Comparison of ENCODE assay signal across 15 cellular contexts in the genomic region with DNA sequence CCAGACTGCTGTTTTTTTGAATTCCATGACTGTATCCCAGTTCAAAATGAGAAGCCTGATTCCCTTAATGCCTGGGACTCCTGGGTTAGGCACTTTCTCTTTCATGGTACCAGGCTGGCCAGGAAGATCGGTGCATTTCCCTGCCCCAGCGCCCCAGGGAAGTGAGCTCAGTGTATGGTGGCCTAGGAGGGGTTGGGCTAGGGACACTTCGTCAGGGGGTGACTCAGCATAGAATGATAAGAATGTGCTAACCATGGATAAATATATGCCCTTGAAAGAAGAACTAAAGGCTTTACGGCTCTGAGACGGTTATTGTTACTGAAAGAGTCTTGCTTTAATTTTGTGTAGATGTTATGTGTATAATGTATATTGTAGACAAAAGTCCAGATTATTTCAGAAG. TPM values are rescaled to one million over a fixed set of nuclear protein-coding genes. Genes with fewer than 3 reads are reported as not detected.
DNase-seq lines count a peak whose midpoint lies in the region; ATAC-seq and TF ChIP-seq lines count a peak whose summit lies in the region.
"Had no signal": no experiment of that assay in that cellular context is flagged by ENCODE, and none has a peak within 500 bp of the region (broad histone marks: within the 10 kb centered on the region; RNA-seq: fewer than 3 reads in every experiment).

No MANE protein-coding gene starts in this region.

- CTCF ChIA-PET in activated CD8-positive, alpha-beta memory T cell treated with anti-CD3 and anti-CD28 coated beads, Interleukin-2, amount 10 ng/mL, durations not matched to agents 7 days and 5 days (lab: Charles Lee): no interaction called here

- no peaks in the 10 kb centered on the region for H3K27me3 ChIP-seq in adrenal gland
- H3K27me3 ChIP-seq: stomach had no signal

- intact Hi-C loops in adrenal gland (cut with DNase I): no loop called here
- intact Hi-C loops in mucosa of descending colon (cut with DNase I, micrococcal nuclease): no loop called here

- H3K4me3 Mint-ChIP-seq in stimulated activated naive CD8-positive, alpha-beta T cell treated with anti-CD3 and anti-CD28 coated beads, Interleukin-15, amount 100 ng/mL, for 72 hours: no peak overlapping the region
- H3K4me3 Mint-ChIP-seq in activated CD8-positive, alpha-beta memory T cell treated with anti-CD3 and anti-CD28 coated beads, Interleukin-2, amount 10 ng/mL, durations not matched to agents 7 days and 5 days: no peak overlapping the region
- H3K4me3 Mint-ChIP-seq: activated naive CD8-positive, alpha-beta T cell treated with anti-CD3 and anti-CD28 coated beads for 36 hours; CD8-positive, alpha-beta memory T cell; T-helper 2 cell treated with Interferon-gamma antibody and Interleukin-4, amounts not matched to agents 5 μg/mL and 100 μg/mL, for 36 hours had no signal

- no peak overlapping the region for H3K27ac ChIP-seq in adrenal gland
- H3K27ac ChIP-seq: stomach had no signal

- H3K4me1 ChIP-seq in adrenal gland (replicated peaks in 1 of 2): peaks cover 0 to 3% of the 10 kb centered on the region in 2 donors
- H3K4me1 ChIP-seq in mucosa of descending colon (ENCODE audit: low read depth): no peaks in the 10 kb centered on the region
- H3K4me1 ChIP-seq: stomach had no signal

- no peak for ATAC-seq in mucosa of descending colon
- no peak for ATAC-seq in stimulated activated naive CD8-positive, alpha-beta T cell treated with anti-CD3 and anti-CD28 coated beads, Interleukin-15, amount 100 ng/mL, for 72 hours
- no peak for ATAC-seq in activated CD8-positive, alpha-beta memory T cell treated with anti-CD3 and anti-CD28 coated beads, Interleukin-2, amount 10 ng/mL, durations not matched to agents 7 days and 5 days

- H3K9me3 ChIP-seq in adrenal gland (replicated peaks in 1 of 3) (no peaks in the 10 kb centered on the region), mucosa of descending colon (no peaks in the 10 kb centered on the region)
- H3K9me3 ChIP-seq: stomach had no signal

- H3K36me3 ChIP-seq in adrenal gland (replicated peaks in 1 of 2) (no peaks in the 10 kb centered on the region), mucosa of descending colon (ENCODE audit: low read depth) (no peaks in the 10 kb centered on the region)
- H3K36me3 ChIP-seq: stomach had no signal

- H3K36me3 Mint-ChIP-seq in activated CD8-positive, alpha-beta memory T cell treated with anti-CD3 and anti-CD28 coated beads, Interleukin-2, amount 10 ng/mL, durations not matched to agents 7 days and 5 days: no peaks in the 10 kb centered on the region
- H3K36me3 Mint-ChIP-seq: activated naive CD8-positive, alpha-beta T cell treated with anti-CD3 and anti-CD28 coated beads for 36 hours; CD8-positive, alpha-beta memory T cell had no signal

- peaks cover 5% of the 10 kb centered on the region for H3K27me3 Mint-ChIP-seq in stimulated activated naive CD8-positive, alpha-beta T cell treated with anti-CD3 and anti-CD28 coated beads, Interleukin-15, amount 100 ng/mL, for 72 hours
- peaks cover 2% of the 10 kb centered on the region for H3K27me3 Mint-ChIP-seq in activated CD8-positive, alpha-beta memory T cell treated with anti-CD3 and anti-CD28 coated beads, Interleukin-2, amount 10 ng/mL, durations not matched to agents 7 days and 5 days
- H3K27me3 Mint-ChIP-seq: activated naive CD8-positive, alpha-beta T cell treated with anti-CD3 and anti-CD28 coated beads for 36 hours had no signal

- peak in 1 of 2 donors; percentile 10 for TF ChIP-seq POLR2A in adrenal gland (IDR thresholded peaks at IDR 0.05)

- peak overlapping the region in 1 of 2 donors; percentile 59 for H3K27ac Mint-ChIP-seq in stimulated activated naive CD8-positive, alpha-beta T cell treated with anti-CD3 and anti-CD28 coated beads, Interleukin-15, amount 100 ng/mL, for 72 hours
- H3K27ac Mint-ChIP-seq in activated CD8-positive, alpha-beta memory T cell treated with anti-CD3 and anti-CD28 coated beads, Interleukin-2, amount 10 ng/mL, durations not matched to agents 7 days and 5 days: no peak overlapping the region
- H3K27ac Mint-ChIP-seq: activated naive CD8-positive, alpha-beta T cell treated with anti-CD3 and anti-CD28 coated beads for 36 hours; CD8-positive, alpha-beta memory T cell; T-helper 2 cell treated with Interferon-gamma antibody and Interleukin-4, amounts not matched to agents 5 μg/mL and 100 μg/mL, for 36 hours had no signal

- H3K4me3 ChIP-seq in adrenal gland (no peak overlapping the region), mucosa of descending colon (no peak overlapping the region)
- H3K4me3 ChIP-seq: stomach had no signal

- 38 to 50% (median 45%) methylated on average over 5 of the region's 5 CpGs for WGBS in adrenal gland, 4 donors

- TF ChIP-seq CTCF in adrenal gland (IDR thresholded peaks at IDR 0.05) (no peak), mucosa of descending colon (IDR thresholded peaks at IDR 0.05) (no peak)

- peaks cover 2% of the 10 kb centered on the region for H3K4me1 Mint-ChIP-seq in stimulated activated naive CD8-positive, alpha-beta T cell treated with anti-CD3 and anti-CD28 coated beads, Interleukin-15, amount 100 ng/mL, for 72 hours
- no peaks in the 10 kb centered on the region for H3K4me1 Mint-ChIP-seq in activated CD8-positive, alpha-beta memory T cell treated with anti-CD3 and anti-CD28 coated beads, Interleukin-2, amount 10 ng/mL, durations not matched to agents 7 days and 5 days
- H3K4me1 Mint-ChIP-seq: activated naive CD8-positive, alpha-beta T cell treated with anti-CD3 and anti-CD28 coated beads for 36 hours had no signal

- DNase-seq in EL (peak; percentile 80), MV-4-11 (lab: John Stamatoyannopoulos, UW) (peak; percentile 94), adrenal gland (peak in 6 of 7 donors; percentile 52 to 65 (median 56)), iris pigment epithelial cell (ENCODE audit: low read depth) (peak; percentile 86), mucosa of descending colon (no peak)
- DNase-seq in stimulated activated CD4-positive, alpha-beta T cell treated with anti-CD3 and anti-CD28 coated beads, Interleukin-2, amount 100 ng/mL, for 48 hours: no peak
- DNase-seq in stimulated activated naive CD8-positive, alpha-beta T cell treated with anti-CD3 and anti-CD28 coated beads, Interleukin-15, amount 100 ng/mL, for 72 hours: no peak
- no peak for DNase-seq in activated CD8-positive, alpha-beta memory T cell treated with anti-CD3 and anti-CD28 coated beads, Interleukin-2, amount 10 ng/mL, durations not matched to agents 7 days and 5 days
- DNase-seq: activated naive CD8-positive, alpha-beta T cell treated with anti-CD3 and anti-CD28 coated beads for 36 hours; CD8-positive, alpha-beta memory T cell; hippocampal formation; NCI-H1694 treated with DMSO at 0.1 percent for 48 hours; NK-92 treated with Interleukin-12 subunit alpha and Interleukin-12 subunit beta, amount 100 ng/mL, for 24 hours; stomach had no signal

- no peaks in the 10 kb centered on the region for H3K9me3 Mint-ChIP-seq in stimulated activated naive CD8-positive, alpha-beta T cell treated with anti-CD3 and anti-CD28 coated beads, Interleukin-15, amount 100 ng/mL, for 72 hours
- no peaks in the 10 kb centered on the region for H3K9me3 Mint-ChIP-seq in activated CD8-positive, alpha-beta memory T cell treated with anti-CD3 and anti-CD28 coated beads, Interleukin-2, amount 10 ng/mL, durations not matched to agents 7 days and 5 days (ENCODE audit: low read depth)
- H3K9me3 Mint-ChIP-seq: activated naive CD8-positive, alpha-beta T cell treated with anti-CD3 and anti-CD28 coated beads for 36 hours; CD8-positive, alpha-beta memory T cell; T-helper 2 cell treated with Interferon-gamma antibody and Interleukin-4, amounts not matched to agents 5 μg/mL and 100 μg/mL, for 36 hours had no signal

RNA-seq across cellular contexts. Expression of gene FAM237A, which starts 27.5 kb away (rescaled TPM):
- total RNA-seq in adrenal gland (not detected), mucosa of descending colon (not detected)
- not detected for polyA plus RNA-seq in adrenal gland
- not detected for total RNA-seq in activated CD8-positive, alpha-beta memory T cell treated with anti-CD3 and anti-CD28 coated beads, Interleukin-2, amount 10 ng/mL, durations not matched to agents 7 days and 5 days
- total RNA-seq: activated naive CD8-positive, alpha-beta T cell treated with anti-CD3 and anti-CD28 coated beads for 36 hours; CD8-positive, alpha-beta memory T cell; stomach had no signal
- polyA plus RNA-seq: CD8-positive, alpha-beta memory T cell; stomach had no signal

Comparison
In these comparisons a context has a peak if more than half of its experiments do, and no peak if none do; other contexts are left out.
1. DNase-seq: peak in EL (single experiment), MV-4-11 (single experiment), adrenal gland (6 of 7) and iris pigment epithelial cell (single experiment); none in mucosa of descending colon (0 of 3), stimulated activated CD4-positive, alpha-beta T cell treated with anti-CD3 and anti-CD28 coated beads, Interleukin-2, amount 100 ng/mL, for 48 hours (0 of 2), stimulated activated naive CD8-positive, alpha-beta T cell treated with anti-CD3 and anti-CD28 coated beads, Interleukin-15, amount 100 ng/mL, for 72 hours (0 of 2) and activated CD8-positive, alpha-beta memory T cell treated with anti-CD3 and anti-CD28 coated beads, Interleukin-2, amount 10 ng/mL, durations not matched to agents 7 days and 5 days (single experiment).